17 cellular contexts compared by ENCODE assay signal in the genomic region with DNA sequence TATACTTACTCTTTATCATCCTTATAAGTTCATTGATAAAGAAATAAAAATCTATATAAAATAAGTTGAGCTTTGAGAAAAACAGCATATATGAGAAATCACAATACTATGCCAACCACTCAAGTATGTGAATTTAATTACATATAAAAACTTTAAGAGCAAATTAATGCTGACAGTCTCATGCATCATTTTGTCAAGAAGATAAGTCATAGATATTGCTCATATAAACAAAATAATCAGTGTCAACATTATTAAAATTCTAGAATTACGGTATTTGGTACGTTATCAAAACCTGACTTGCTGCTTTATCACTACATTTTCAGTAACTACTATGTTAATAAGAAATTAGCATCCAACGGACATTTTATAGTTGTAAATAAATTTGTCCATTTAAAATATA.
"Had no signal": no experiment of that assay in that cellular context is flagged by ENCODE, and none has a peak within 500 bp of the region (broad histone marks: within the 10 kb centered on the region; RNA-seq: fewer than 3 reads in every experiment).

No MANE protein-coding gene starts in this region.

- H3K27ac ChIP-seq: RWPE1 had no signal

- H3K36me3 ChIP-seq: MG63 had no signal

- ATAC-seq: Panc1 had no signal

- H3K4me3 ChIP-seq: MG63 had no signal

- DNase-seq: KBM-7, MG63, NCI-H1092, NCI-H1105 treated with DMSO at 0.1 percent for 48 hours, NCI-H1417 treated with DMSO at 0.1 percent for 48 hours, NCI-H146, NCI-H1694 treated with DMSO at 0.1 percent for 48 hours, NCI-H1930, NCI-H2081, NCI-H2107, NCI-H2227 treated with DMSO at 0.1 percent for 48 hours, NCI-H524, NCI-H69, NCI-H774, SHP77 had no signal

- H3K27me3 ChIP-seq: MG63 had no signal

- H3K9me3 ChIP-seq: MG63 had no signal
